Comparison of ENCODE assay signal across 18 cellular contexts in genomic region chrX:23980063-23980462, GRCh38. TPM values are rescaled to one million over a fixed set of nuclear protein-coding genes. Genes with fewer than 3 reads are reported as not detected.
DNase-seq lines count a peak whose midpoint lies in the region; ATAC-seq, FAIRE-seq and TF ChIP-seq lines count a peak whose summit lies in the region.
"Had no signal": no experiment of that assay in that cellular context is flagged by ENCODE, and none has a peak within 500 bp of the region (broad histone marks: within the 10 kb centered on the region; RNA-seq: fewer than 3 reads in every experiment).

No MANE protein-coding gene starts in this region.

- H3K4me1 ChIP-seq in NT2/D1 (ENCODE audit: insufficient read depth, insufficient read length) = peaks cover 4% of the 10 kb centered on the region
- H3K4me1 ChIP-seq: gastrocnemius medialis, parathyroid adenoma, vagina had no signal

- H3K27me3 ChIP-seq in NT2/D1 (ENCODE audit: insufficient read depth, insufficient read length) = no peaks in the 10 kb centered on the region
- H3K27me3 ChIP-seq: gastrocnemius medialis, vagina had no signal

- in situ Hi-C loops in GM13976 (cut with MboI; ENCODE audit: low sequenced_read_pairs, unreplicated experiment) = no loop called here

- TF ChIP-seq CTCF in foreskin fibroblast (IDR thresholded peaks at IDR 0.05; ENCODE audit: low read depth, low read length) = no peak
- no peak for TF ChIP-seq CTCF in GM13976 (IDR thresholded peaks at IDR 0.05; ENCODE audit: borderline replicate concordance, control extremely low read depth, extremely low read depth, insufficient read depth, missing control alignments)

- ATAC-seq in HG02870 (IDR thresholded peaks at IDR 0.05; ENCODE audit: unreplicated experiment) = no peak
- ATAC-seq: gastrocnemius medialis, Right ventricle myocardium inferior had no signal

- DNase-seq in NT2/D1 (ENCODE audit: low read depth, low spot score) (no peak), foreskin fibroblast (peak; percentile 4 to 17), renal cortical epithelial cell (ENCODE audit: low read depth) (peak; percentile 44), SHP77 treated with DMSO at 0.1 percent for 48 hours (lab: John Stamatoyannopoulos, UW) (no peak), GM13976 (ENCODE audit: low spot score) (no peak)
- DNase-seq: activated CD4-positive, alpha-beta T cell treated with anti-CD3 and anti-CD28 coated beads, Interleukin-2, amount 50 U/mL, for 4 hours; activated naive CD4-positive, alpha-beta T cell treated with Interleukin-2 at 50 U/mL for 16 hours; AML-193; gastrocnemius medialis; NCI-H1930; NCI-H510A treated with DMSO at 0.1 percent for 48 hours; small intestine; stimulated activated CD4-positive, alpha-beta T cell treated with anti-CD3 and anti-CD28 coated beads, Interleukin-4, amount 100 ng/mL, for 24 hours had no signal

- FAIRE-seq in G401.6 (lab: Jason Lieb, UNC) = peak; percentile 91
- FAIRE-seq: small intestine had no signal

- peak overlapping the region; percentile 23 for H3K9ac ChIP-seq in NT2/D1 (ENCODE audit: insufficient read length, low read depth)
- H3K9ac ChIP-seq: parathyroid adenoma had no signal

- H3K36me3 ChIP-seq in NT2/D1 (ENCODE audit: insufficient read depth, insufficient read length, low read length) = peaks cover 11% of the 10 kb centered on the region
- H3K36me3 ChIP-seq: gastrocnemius medialis, vagina had no signal

- no peak overlapping the region for H3K4me3 ChIP-seq in NT2/D1 (ENCODE audit: insufficient read length, low read depth)
- no peak overlapping the region for H3K4me3 ChIP-seq in foreskin fibroblast (ENCODE audit: low read depth in 1 of 2, low read length in 2 of 2)
- H3K4me3 ChIP-seq: gastrocnemius medialis, vagina had no signal

- H3K9me3 ChIP-seq in NT2/D1 (ENCODE audit: insufficient read depth, low read length) = no peaks in the 10 kb centered on the region
- H3K9me3 ChIP-seq: gastrocnemius medialis, vagina had no signal

RNA-seq across cellular contexts. Expression of gene KLHL15, which starts 46.9 kb away (rescaled TPM):
- total RNA-seq in renal cortical epithelial cell = 7.3 and 15.1 TPM in 2 replicates

Comparison
In these comparisons a context has a peak if more than half of its experiments do, and no peak if none do; other contexts are left out.
1. DNase-seq: peak in foreskin fibroblast (2 of 2) and renal cortical epithelial cell (single experiment); none in NT2/D1 (single experiment), SHP77 treated with DMSO at 0.1 percent for 48 hours (single experiment) and GM13976 (single experiment).